In the genomic region with DNA sequence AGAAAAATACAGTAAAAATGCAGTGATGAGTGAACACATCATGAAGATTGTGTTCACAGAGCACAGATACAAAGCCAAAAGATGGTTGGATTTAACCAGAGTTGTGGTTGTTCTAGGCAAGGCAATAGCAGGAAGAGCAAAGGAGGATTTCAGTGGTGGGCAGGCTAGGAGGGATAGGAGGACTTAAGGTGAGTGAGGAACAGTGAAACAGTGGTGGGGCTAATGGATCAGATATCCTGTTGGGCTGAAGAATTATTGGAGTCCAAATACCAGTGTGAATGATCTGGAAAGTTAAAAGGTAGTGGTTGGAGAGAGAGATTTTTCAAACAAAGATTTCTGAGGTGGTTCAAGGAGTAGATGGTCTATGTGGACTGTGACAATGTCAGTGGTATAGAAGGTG, we compare ENCODE assay signal across 28 cellular contexts.
"Had no signal": no experiment of that assay in that cellular context is flagged by ENCODE, and none has a peak within 500 bp of the region (broad histone marks: within the 10 kb centered on the region; RNA-seq: fewer than 3 reads in every experiment).

No MANE protein-coding gene starts in this region.

- H3K36me3 ChIP-seq: stomach, suprapubic skin, thoracic aorta, thyroid gland, tibial artery, tibial nerve, transverse colon, upper lobe of left lung, upper lobe of right lung, uterus, vagina had no signal

- H3K9me3 ChIP-seq: stomach, suprapubic skin, testis, thoracic aorta, thyroid gland, tibial artery, transverse colon, upper lobe of left lung, upper lobe of right lung, uterus, vagina had no signal

- H3K27ac Mint-ChIP-seq: stimulated activated effector memory CD8-positive, alpha-beta T cell treated with anti-CD3 and anti-CD28 coated beads, Interleukin-12 subunit alpha, Interleukin-12 subunit beta, amount 100 ng/mL, for 72 hours; stimulated activated memory B cell treated with anti-CD40 and anti-IgM and Interleukin-4, amounts not matched to agents 10 μg/mL and 1 μg/mL and 100 μg/mL, for 72 hours; stimulated activated naive B cell treated with anti-CD40 and anti-IgM and Interleukin-4, amounts not matched to agents 10 μg/mL and 1 μg/mL and 100 μg/mL, for 72 hours; stimulated activated naive CD8-positive, alpha-beta T cell treated with anti-CD3 and anti-CD28 coated beads, Interleukin-15, amount 100 ng/mL, for 72 hours; stimulated activated naive CD8-positive, alpha-beta T cell treated with anti-CD3 and anti-CD28 coated beads, Interleukin-15, Interleukin-2, amounts not matched to agents 100 ng/mL and 50 ng/mL, for 24 hours; type B pancreatic cell had no signal

- H3K4me3 Mint-ChIP-seq: stimulated activated effector memory CD8-positive, alpha-beta T cell treated with anti-CD3 and anti-CD28 coated beads, Interleukin-12 subunit alpha, Interleukin-12 subunit beta, amount 100 ng/mL, for 72 hours; stimulated activated memory B cell treated with anti-CD40 and anti-IgM and Interleukin-4, amounts not matched to agents 10 μg/mL and 1 μg/mL and 100 μg/mL, for 72 hours; stimulated activated naive B cell treated with anti-CD40 and anti-IgM and Interleukin-4, amounts not matched to agents 10 μg/mL and 1 μg/mL and 100 μg/mL, for 72 hours; stimulated activated naive CD8-positive, alpha-beta T cell treated with anti-CD3 and anti-CD28 coated beads, Interleukin-15, amount 100 ng/mL, for 72 hours; stimulated activated naive CD8-positive, alpha-beta T cell treated with anti-CD3 and anti-CD28 coated beads, Interleukin-15, Interleukin-2, amounts not matched to agents 100 ng/mL and 50 ng/mL, for 24 hours; type B pancreatic cell had no signal

- ATAC-seq: stimulated activated effector memory CD8-positive, alpha-beta T cell treated with anti-CD3 and anti-CD28 coated beads, Interleukin-12 subunit alpha, Interleukin-12 subunit beta, amount 100 ng/mL, for 72 hours; stimulated activated memory B cell treated with anti-CD40 and anti-IgM and Interleukin-4, amounts not matched to agents 10 μg/mL and 1 μg/mL and 100 μg/mL, for 72 hours; stimulated activated naive B cell treated with anti-CD40 and anti-IgM and Interleukin-4, amounts not matched to agents 10 μg/mL and 1 μg/mL and 100 μg/mL, for 72 hours; stimulated activated naive CD8-positive, alpha-beta T cell treated with anti-CD3 and anti-CD28 coated beads, Interleukin-15, amount 100 ng/mL, for 72 hours; stimulated activated naive CD8-positive, alpha-beta T cell treated with anti-CD3 and anti-CD28 coated beads, Interleukin-15, Interleukin-2, amounts not matched to agents 100 U/mL and 50 U/mL, for 24 hours; upper lobe of right lung had no signal

- DNase-seq: stimulated activated CD4-positive, alpha-beta T cell treated with anti-CD3 and anti-CD28 coated beads, Interleukin-2, amount 100 ng/mL, for 48 hours; stimulated activated CD4-positive, alpha-beta T cell treated with anti-CD3 and anti-CD28 coated beads, Interleukin-4, amount 100 ng/mL, for 1 hour; stimulated activated CD4-positive, alpha-beta T cell treated with anti-CD3 and anti-CD28 coated beads, Interleukin-4, amount 100 ng/mL, for 24 hours; stimulated activated CD4-positive, alpha-beta T cell treated with anti-CD3 and anti-CD28 coated beads, Interleukin-4, amount 100 ng/mL, for 4 hours; stimulated activated CD8-positive, alpha-beta memory T cell treated with anti-CD3 and anti-CD28 coated beads, Interleukin-4, amount 100 ng/mL, for 48 hours; stimulated activated naive B cell treated with anti-CD40 and anti-IgM and Interleukin-4, amounts not matched to agents 10 μg/mL and 1 μg/mL and 100 μg/mL, for 72 hours; stimulated activated naive CD4-positive, alpha-beta T cell; stimulated activated naive CD4-positive, alpha-beta T cell treated with Interleukin-2 at 50 U/mL for 16 hours; stimulated activated naive CD8-positive, alpha-beta T cell treated with anti-CD3 and anti-CD28 coated beads, Interleukin-15, amount 100 ng/mL, for 72 hours; stimulated activated naive CD8-positive, alpha-beta T cell treated with anti-CD3 and anti-CD28 coated beads, Interleukin-15, Interleukin-2, amounts not matched to agents 100 U/mL and 50 U/mL, for 24 hours; stomach; substantia nigra; testis; thyroid gland; tibial artery; transverse colon; trophoblast cell; upper lobe of left lung; upper lobe of right lung; uterus had no signal

- H3K27me3 Mint-ChIP-seq: stimulated activated memory B cell treated with anti-CD40 and anti-IgM and Interleukin-4, amounts not matched to agents 10 μg/mL and 1 μg/mL and 100 μg/mL, for 72 hours; stimulated activated naive B cell treated with anti-CD40 and anti-IgM and Interleukin-4, amounts not matched to agents 10 μg/mL and 1 μg/mL and 100 μg/mL, for 72 hours; stimulated activated naive CD8-positive, alpha-beta T cell treated with anti-CD3 and anti-CD28 coated beads, Interleukin-15, amount 100 ng/mL, for 72 hours; stimulated activated naive CD8-positive, alpha-beta T cell treated with anti-CD3 and anti-CD28 coated beads, Interleukin-15, Interleukin-2, amounts not matched to agents 100 ng/mL and 50 ng/mL, for 24 hours; type B pancreatic cell had no signal

- H3K4me1 ChIP-seq: suprapubic skin, testis, tibial artery, tibial nerve, transverse colon, upper lobe of left lung, upper lobe of right lung, uterus, vagina had no signal

- H3K4me3 ChIP-seq: stomach, suprapubic skin, testis, thoracic aorta, thyroid gland, tibial artery, tibial nerve, transverse colon, upper lobe of left lung, upper lobe of right lung, uterus, vagina had no signal

- H3K27ac ChIP-seq: stomach, suprapubic skin, testis, thoracic aorta, thyroid gland, tibial artery, tibial nerve, transverse colon, upper lobe of left lung, upper lobe of right lung, uterus, vagina had no signal

- H3K9me3 Mint-ChIP-seq: stimulated activated memory B cell treated with anti-CD40 and anti-IgM and Interleukin-4, amounts not matched to agents 10 μg/mL and 1 μg/mL and 100 μg/mL, for 72 hours; stimulated activated naive B cell treated with anti-CD40 and anti-IgM and Interleukin-4, amounts not matched to agents 10 μg/mL and 1 μg/mL and 100 μg/mL, for 72 hours; stimulated activated naive CD8-positive, alpha-beta T cell treated with anti-CD3 and anti-CD28 coated beads, Interleukin-15, Interleukin-2, amounts not matched to agents 100 ng/mL and 50 ng/mL, for 24 hours had no signal

- H3K4me1 Mint-ChIP-seq: stimulated activated effector memory CD8-positive, alpha-beta T cell treated with anti-CD3 and anti-CD28 coated beads, Interleukin-12 subunit alpha, Interleukin-12 subunit beta, amount 100 ng/mL, for 72 hours; stimulated activated memory B cell treated with anti-CD40 and anti-IgM and Interleukin-4, amounts not matched to agents 10 μg/mL and 1 μg/mL and 100 μg/mL, for 72 hours; stimulated activated naive B cell treated with anti-CD40 and anti-IgM and Interleukin-4, amounts not matched to agents 10 μg/mL and 1 μg/mL and 100 μg/mL, for 72 hours had no signal

- H3K36me3 Mint-ChIP-seq: stimulated activated effector memory CD8-positive, alpha-beta T cell treated with anti-CD3 and anti-CD28 coated beads, Interleukin-12 subunit alpha, Interleukin-12 subunit beta, amount 100 ng/mL, for 72 hours; stimulated activated memory B cell treated with anti-CD40 and anti-IgM and Interleukin-4, amounts not matched to agents 10 μg/mL and 1 μg/mL and 100 μg/mL, for 72 hours; stimulated activated naive B cell treated with anti-CD40 and anti-IgM and Interleukin-4, amounts not matched to agents 10 μg/mL and 1 μg/mL and 100 μg/mL, for 72 hours; type B pancreatic cell had no signal
